ENCODE assay signal across 8 cellular contexts in the genomic region with DNA sequence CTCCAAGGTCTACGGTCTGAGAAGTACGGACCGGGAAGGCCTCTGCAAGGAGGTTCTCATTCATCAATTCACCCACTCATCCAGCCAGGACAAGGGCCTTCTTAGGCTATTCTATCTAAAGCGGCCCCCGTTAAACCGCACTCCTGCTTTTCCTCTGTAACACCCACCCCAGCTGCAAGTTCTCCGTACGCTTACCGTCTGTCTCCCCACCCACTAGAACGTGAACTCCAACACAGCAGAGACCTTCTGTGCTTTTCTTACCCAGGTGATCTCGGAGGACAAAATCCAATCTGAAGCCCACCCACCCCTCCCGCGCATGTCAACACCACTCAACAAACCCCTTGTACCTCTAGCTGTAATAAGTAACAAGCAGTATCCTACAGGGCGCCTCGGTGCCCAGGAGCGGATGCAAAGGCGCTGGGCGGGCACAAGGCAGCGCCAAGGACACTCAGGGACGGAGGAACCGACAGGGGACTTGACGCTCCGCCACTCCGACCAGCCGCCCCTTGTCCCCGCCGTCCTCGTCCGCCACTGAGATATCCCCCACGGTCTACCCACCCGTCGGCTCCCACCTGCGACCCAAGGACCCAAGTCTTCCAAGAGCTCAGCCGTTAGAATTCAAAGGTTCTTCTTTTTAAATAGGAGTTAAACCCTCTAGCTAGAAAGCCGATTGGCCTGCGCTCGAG. TPM values are rescaled to one million over a fixed set of nuclear protein-coding genes. Genes with fewer than 3 reads are reported as not detected.
DNase-seq lines count a peak whose midpoint lies in the region; ATAC-seq and TF ChIP-seq lines count a peak whose summit lies in the region.

Gene AURKA, minus strand, starts transcription at position 620 of the 686 bp plus-strand sequence. CDS start 4,018 bp downstream, outside the sequence.

- H3K9me3 ChIP-seq in transverse colon, result no peaks in the 10 kb centered on the region

- DNase-seq in EL (peak; percentile 26), HT-29 (ENCODE audit: low spot score) (peak; percentile 43), astrocyte of the spinal cord (ENCODE audit: low read depth, low spot score) (no peak), transverse colon (no peak), retina (no peak)
- no peak for DNase-seq in activated CD4-positive, alpha-beta T cell treated with anti-CD3 and anti-CD28 coated beads, Interleukin-2, amount 50 U/mL, for 4 hours

- peaks cover 7 to 32% (median 28%) of the 10 kb centered on the region in 4 donors for H3K4me1 ChIP-seq in transverse colon

- peak; percentile 57 for TF ChIP-seq POLR2A in transverse colon (IDR thresholded peaks at IDR 0.05)

- H3K4me3 ChIP-seq in astrocyte of the spinal cord (ENCODE audit: low read depth, low read length), result peak within 1 kb of the TSS; percentile 92
- peak within 1 kb of the TSS; percentile 59 to 94 (median 66) for H3K4me3 ChIP-seq in transverse colon

- H3K27ac ChIP-seq in layer of hippocampus (ENCODE audit: low read depth, low read length), result peak within 1 kb of the TSS; percentile 93
- peak within 1 kb of the TSS; percentile 88 to 93 (median 90) for H3K27ac ChIP-seq in transverse colon

- peak; percentile 31 for ATAC-seq in GM21360 (IDR thresholded peaks at IDR 0.05; ENCODE audit: unreplicated experiment)

- peaks cover 0 to 14% (median 3%) of the 10 kb centered on the region in 4 donors for H3K36me3 ChIP-seq in transverse colon

- no peaks in the 10 kb centered on the region for H3K27me3 ChIP-seq in layer of hippocampus (ENCODE audit: control insufficient read depth, insufficient read depth, low read length)
- no peaks in the 10 kb centered on the region for H3K27me3 ChIP-seq in transverse colon

- no peak for TF ChIP-seq CTCF in astrocyte of the spinal cord (IDR thresholded peaks at IDR 0.05; ENCODE audit: low read depth, low read length)
- no peak for TF ChIP-seq CTCF in transverse colon (IDR thresholded peaks at IDR 0.05)

- TF ChIP-seq EP300 in transverse colon (IDR thresholded peaks at IDR 0.05; ENCODE audit: low read depth), result no peak

- 1% methylated on average over 30 of the region's 37 CpGs; no CpG with 5 or more reads in 1 of the 2 donors for WGBS in transverse colon (ENCODE audit: low coverage in 1 of 2), 2 donors

- in situ Hi-C loops in astrocyte of the spinal cord (cut with HindIII; ENCODE audit: low sequenced_read_pairs) (no loop called here), transverse colon (cut with MboI; ENCODE audit: low pct_ligation_motif_present in 1 of 4, low pct_unique_long_range_greater_than_20kb in 1 of 4, low sequenced_read_pairs in 3 of 4) (no loop called here)

- intact Hi-C loops in transverse colon (cut with DNase I; ENCODE audit: low total_unique reads), result no loop called here

RNA-seq across cellular contexts. Expression of gene AURKA, which starts in this region (rescaled TPM):
- total RNA-seq in HT-29 (2014; rRNA removed; shearing (Covaris generic)), result 75.4 and 94.1 TPM in 2 replicates
- 10 to 100 TPM in 1 of 4 donors, 1 to 10 TPM in 2, under 1 TPM in 1; 0.75 to 12.4 (median 4.9) TPM for total RNA-seq in transverse colon

Comparison
In these comparisons a context has a peak if more than half of its experiments do, and no peak if none do; other contexts are left out.
1. DNase-seq: peak in EL (single experiment) and HT-29 (single experiment); none in astrocyte of the spinal cord (single experiment), transverse colon (single experiment), activated CD4-positive, alpha-beta T cell treated with anti-CD3 and anti-CD28 coated beads, Interleukin-2, amount 50 U/mL, for 4 hours (0 of 2) and retina (single experiment).